13 cellular contexts compared by ENCODE assay signal in genomic region chr7:137916980-137917645, GRCh38.
DNase-seq lines count a peak whose midpoint lies in the region; ATAC-seq, FAIRE-seq and TF ChIP-seq lines count a peak whose summit lies in the region.
"Had no signal": no experiment of that assay in that cellular context is flagged by ENCODE, and none has a peak within 500 bp of the region (broad histone marks: within the 10 kb centered on the region; RNA-seq: fewer than 3 reads in every experiment).

No MANE protein-coding gene starts in this region.

- H3K9me3 ChIP-seq in thoracic aorta = no peaks in the 10 kb centered on the region
- H3K9me3 ChIP-seq in pancreas = no peaks in the 10 kb centered on the region
- H3K9me3 ChIP-seq: transverse colon had no signal

- TF ChIP-seq CTCF in activated B cell treated with CpG ODN at 0.5 μM for 24 hours (IDR thresholded peaks at IDR 0.05) (no peak), thoracic aorta (IDR thresholded peaks at IDR 0.05) (no peak), pancreas (IDR thresholded peaks at IDR 0.05) (no peak)

- CTCF ChIA-PET in activated B cell treated with CpG ODN at 0.5 μM for 24 hours (lab: Charles Lee) = interaction anchor here (1.1 kb wide), 1 partner anchor 821 kb away, joined by 3 read pairs; no protein-coding TSS in a partner anchor

- WGBS in pancreas, 2 donors = 72 to 78% methylated on average over 9 of the region's 9 CpGs

- H3K4me1 ChIP-seq in thoracic aorta (ENCODE audit: control insufficient read depth in 1 of 2, low read depth in 2 of 2) (peaks cover 22 to 57% of the 10 kb centered on the region in 2 donors), pancreas (no peaks in the 10 kb centered on the region)
- H3K4me1 ChIP-seq: foreskin keratinocyte had no signal

- H3K27me3 ChIP-seq in thoracic aorta (replicated peaks; ENCODE audit: insufficient read depth) (no peaks in the 10 kb centered on the region), pancreas (no peaks in the 10 kb centered on the region)
- H3K27me3 ChIP-seq: foreskin keratinocyte, transverse colon had no signal

- no peak for FAIRE-seq in pancreas (lab: Jason Lieb, UNC)

- no peak for ATAC-seq in activated B cell treated with CpG ODN at 0.5 μM for 24 hours (ENCODE audit: low read depth)
- ATAC-seq in thoracic aorta (ENCODE audit: insufficient number of reproducible peaks, low FRiP score, low read depth) = no peak
- ATAC-seq in pancreas = no peak
- ATAC-seq: foreskin keratinocyte had no signal

- H3K4me1 Mint-ChIP-seq in T-helper 1 cell treated with Interleukin-12 subunit alpha and Interleukin-12 subunit beta and Interleukin-4 antibody, amounts not matched to agents 30 μg/mL and 1 μg/mL, for 36 hours (ENCODE audit: low read depth) = peaks cover 29% of the 10 kb centered on the region
- H3K4me1 Mint-ChIP-seq in activated B cell treated with CpG ODN at 0.5 μM for 24 hours = peaks cover 19% of the 10 kb centered on the region

- no peaks in the 10 kb centered on the region for H3K27me3 Mint-ChIP-seq in T-helper 1 cell treated with Interleukin-12 subunit alpha and Interleukin-12 subunit beta and Interleukin-4 antibody, amounts not matched to agents 30 μg/mL and 1 μg/mL, for 36 hours (ENCODE audit: low read depth)
- H3K27me3 Mint-ChIP-seq in activated B cell treated with CpG ODN at 0.5 μM for 24 hours = no peaks in the 10 kb centered on the region

- H3K27ac ChIP-seq in thoracic aorta (peak overlapping the region; percentile 58 to 61), pancreas (no peak overlapping the region)
- H3K27ac ChIP-seq: foreskin keratinocyte had no signal

- intact Hi-C loops in activated B cell treated with CpG ODN at 0.5 μM for 24 hours (cut with micrococcal nuclease) (no loop called here), pancreas (cut with DNase I) (no loop called here)

- no peak overlapping the region for H3K4me3 Mint-ChIP-seq in T-helper 1 cell treated with Interleukin-12 subunit alpha and Interleukin-12 subunit beta and Interleukin-4 antibody, amounts not matched to agents 30 μg/mL and 1 μg/mL, for 36 hours
- H3K4me3 Mint-ChIP-seq in activated B cell treated with CpG ODN at 0.5 μM for 24 hours = peak overlapping the region; percentile 33

- no peak for DNase-seq in T-helper 1 cell
- no peak for DNase-seq in activated B cell treated with CpG ODN at 0.5 μM for 24 hours
- peak; percentile 78 for DNase-seq in left kidney (ENCODE audit: low read depth, low spot score)
- DNase-seq in thoracic aorta (ENCODE audit: low spot score) = no peak
- DNase-seq in pancreas = no peak
- no peak for DNase-seq in stimulated activated CD4-positive, alpha-beta T cell treated with anti-CD3 and anti-CD28 coated beads, Interleukin-4, amount 100 ng/mL, for 1 hour
- DNase-seq in KG1 (lab: John Stamatoyannopoulos, UW) = no peak
- DNase-seq: 8988T; activated CD8-positive, alpha-beta memory T cell treated with anti-CD3 and anti-CD28 coated beads, Interleukin-2, amount 50 U/mL, for 48 hours; amniotic stem cell; foreskin keratinocyte; transverse colon had no signal

- peaks cover 28% of the 10 kb centered on the region for H3K36me3 Mint-ChIP-seq in T-helper 1 cell treated with Interleukin-12 subunit alpha and Interleukin-12 subunit beta and Interleukin-4 antibody, amounts not matched to agents 30 μg/mL and 1 μg/mL, for 36 hours (ENCODE audit: low read depth)
- peaks cover 36% of the 10 kb centered on the region for H3K36me3 Mint-ChIP-seq in activated B cell treated with CpG ODN at 0.5 μM for 24 hours (ENCODE audit: low read depth)

- H3K27ac Mint-ChIP-seq in T-helper 1 cell treated with Interleukin-12 subunit alpha and Interleukin-12 subunit beta and Interleukin-4 antibody, amounts not matched to agents 30 μg/mL and 1 μg/mL, for 36 hours = peak overlapping the region; percentile 54
- peak overlapping the region; percentile 54 for H3K27ac Mint-ChIP-seq in activated B cell treated with CpG ODN at 0.5 μM for 24 hours

- POLR2A ChIA-PET in activated B cell treated with CpG ODN at 0.5 μM for 24 hours (lab: Charles Lee) = no interaction called here

- H3K9me3 Mint-ChIP-seq in T-helper 1 cell treated with Interleukin-12 subunit alpha and Interleukin-12 subunit beta and Interleukin-4 antibody, amounts not matched to agents 30 μg/mL and 1 μg/mL, for 36 hours = no peaks in the 10 kb centered on the region
- no peaks in the 10 kb centered on the region for H3K9me3 Mint-ChIP-seq in activated B cell treated with CpG ODN at 0.5 μM for 24 hours

- H3K36me3 ChIP-seq in thoracic aorta (peaks cover 8% of the 10 kb centered on the region), pancreas (peaks cover 0 to 29% (median 0%) of the 10 kb centered on the region in 3 donors)

- H3K4me3 ChIP-seq in thoracic aorta (no peak overlapping the region), pancreas (no peak overlapping the region)
- H3K4me3 ChIP-seq: transverse colon had no signal

Comparison
In these comparisons a context has a peak if more than half of its experiments do, and no peak if none do; other contexts are left out.
1. H3K27ac ChIP-seq: peak in thoracic aorta (2 of 2); none in pancreas (0 of 4).